ENCODE assay signal across 1 cellular context in the genomic region with DNA sequence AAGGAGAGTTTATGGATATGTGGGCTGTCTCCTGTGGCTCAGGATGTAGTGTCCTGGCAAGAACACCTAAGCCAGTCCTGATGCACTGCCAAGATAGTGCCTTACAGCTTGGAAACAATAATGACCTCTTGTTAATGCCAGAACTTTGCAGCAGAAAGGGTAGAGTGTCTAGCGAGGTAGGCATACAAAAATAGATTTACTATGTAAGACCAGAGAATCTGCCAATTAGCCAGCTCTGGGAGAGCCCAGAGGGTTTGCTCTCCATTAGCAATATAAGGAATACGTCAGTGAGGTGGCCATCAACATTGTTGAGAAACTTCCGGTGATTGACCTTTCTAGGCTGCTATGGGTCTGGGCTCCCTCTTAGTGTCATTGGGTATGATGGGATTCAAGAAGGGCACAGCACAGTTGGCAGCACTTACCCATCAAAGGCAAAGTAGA.
TF ChIP-seq lines count a peak whose summit lies in the region.

No MANE protein-coding gene starts in this region.

TF ChIP-seq in K562, 482 proteins besides CTCF, POLR2A, EP300 and RAD21:
- TF ChIP-seq TRIM25 (IDR thresholded peaks at IDR 0.05; ENCODE audit: borderline replicate concordance) (no peak), ZNF449 (CRISPR knock-in tag; IDR thresholded peaks at IDR 0.05) (no peak), DMBX1 (CRISPR knock-in tag; IDR thresholded peaks at IDR 0.05; ENCODE audit: borderline replicate concordance) (no peak), SMARCA4 (IDR thresholded peaks at IDR 0.05) (no peak), MLLT1 (IDR thresholded peaks at IDR 0.05) (no peak), GABPA (tag; conservative IDR thresholded peaks at IDR 0.05; ENCODE audit: low read depth) (peak; percentile 58; the same call in 1 of the 2 replicates)
- TF ChIP-seq, protein P1, sequence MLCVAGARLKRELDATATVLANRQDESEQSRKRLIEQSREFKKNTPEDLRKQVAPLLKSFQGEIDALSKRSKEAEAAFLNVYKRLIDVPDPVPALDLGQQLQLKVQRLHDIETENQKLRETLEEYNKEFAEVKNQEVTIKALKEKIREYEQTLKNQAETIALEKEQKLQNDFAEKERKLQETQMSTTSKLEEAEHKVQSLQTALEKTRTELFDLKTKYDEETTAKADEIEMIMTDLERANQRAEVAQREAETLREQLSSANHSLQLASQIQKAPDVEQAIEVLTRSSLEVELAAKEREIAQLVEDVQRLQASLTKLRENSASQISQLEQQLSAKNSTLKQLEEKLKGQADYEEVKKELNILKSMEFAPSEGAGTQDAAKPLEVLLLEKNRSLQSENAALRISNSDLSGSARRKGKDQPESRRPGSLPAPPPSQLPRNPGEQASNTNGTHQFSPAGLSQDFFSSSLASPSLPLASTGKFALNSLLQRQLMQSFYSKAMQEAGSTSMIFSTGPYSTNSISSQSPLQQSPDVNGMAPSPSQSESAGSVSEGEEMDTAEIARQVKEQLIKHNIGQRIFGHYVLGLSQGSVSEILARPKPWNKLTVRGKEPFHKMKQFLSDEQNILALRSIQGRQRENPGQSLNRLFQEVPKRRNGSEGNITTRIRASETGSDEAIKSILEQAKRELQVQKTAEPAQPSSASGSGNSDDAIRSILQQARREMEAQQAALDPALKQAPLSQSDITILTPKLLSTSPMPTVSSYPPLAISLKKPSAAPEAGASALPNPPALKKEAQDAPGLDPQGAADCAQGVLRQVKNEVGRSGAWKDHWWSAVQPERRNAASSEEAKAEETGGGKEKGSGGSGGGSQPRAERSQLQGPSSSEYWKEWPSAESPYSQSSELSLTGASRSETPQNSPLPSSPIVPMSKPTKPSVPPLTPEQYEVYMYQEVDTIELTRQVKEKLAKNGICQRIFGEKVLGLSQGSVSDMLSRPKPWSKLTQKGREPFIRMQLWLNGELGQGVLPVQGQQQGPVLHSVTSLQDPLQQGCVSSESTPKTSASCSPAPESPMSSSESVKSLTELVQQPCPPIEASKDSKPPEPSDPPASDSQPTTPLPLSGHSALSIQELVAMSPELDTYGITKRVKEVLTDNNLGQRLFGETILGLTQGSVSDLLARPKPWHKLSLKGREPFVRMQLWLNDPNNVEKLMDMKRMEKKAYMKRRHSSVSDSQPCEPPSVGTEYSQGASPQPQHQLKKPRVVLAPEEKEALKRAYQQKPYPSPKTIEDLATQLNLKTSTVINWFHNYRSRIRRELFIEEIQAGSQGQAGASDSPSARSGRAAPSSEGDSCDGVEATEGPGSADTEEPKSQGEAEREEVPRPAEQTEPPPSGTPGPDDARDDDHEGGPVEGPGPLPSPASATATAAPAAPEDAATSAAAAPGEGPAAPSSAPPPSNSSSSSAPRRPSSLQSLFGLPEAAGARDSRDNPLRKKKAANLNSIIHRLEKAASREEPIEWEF (CRISPR knock-in tag; IDR thresholded peaks at IDR 0.05), result no peak
TF ChIP-seq in K562: peak in this region for 1.
